Comparison of ENCODE assay signal across 8 cellular contexts in the genomic region with DNA sequence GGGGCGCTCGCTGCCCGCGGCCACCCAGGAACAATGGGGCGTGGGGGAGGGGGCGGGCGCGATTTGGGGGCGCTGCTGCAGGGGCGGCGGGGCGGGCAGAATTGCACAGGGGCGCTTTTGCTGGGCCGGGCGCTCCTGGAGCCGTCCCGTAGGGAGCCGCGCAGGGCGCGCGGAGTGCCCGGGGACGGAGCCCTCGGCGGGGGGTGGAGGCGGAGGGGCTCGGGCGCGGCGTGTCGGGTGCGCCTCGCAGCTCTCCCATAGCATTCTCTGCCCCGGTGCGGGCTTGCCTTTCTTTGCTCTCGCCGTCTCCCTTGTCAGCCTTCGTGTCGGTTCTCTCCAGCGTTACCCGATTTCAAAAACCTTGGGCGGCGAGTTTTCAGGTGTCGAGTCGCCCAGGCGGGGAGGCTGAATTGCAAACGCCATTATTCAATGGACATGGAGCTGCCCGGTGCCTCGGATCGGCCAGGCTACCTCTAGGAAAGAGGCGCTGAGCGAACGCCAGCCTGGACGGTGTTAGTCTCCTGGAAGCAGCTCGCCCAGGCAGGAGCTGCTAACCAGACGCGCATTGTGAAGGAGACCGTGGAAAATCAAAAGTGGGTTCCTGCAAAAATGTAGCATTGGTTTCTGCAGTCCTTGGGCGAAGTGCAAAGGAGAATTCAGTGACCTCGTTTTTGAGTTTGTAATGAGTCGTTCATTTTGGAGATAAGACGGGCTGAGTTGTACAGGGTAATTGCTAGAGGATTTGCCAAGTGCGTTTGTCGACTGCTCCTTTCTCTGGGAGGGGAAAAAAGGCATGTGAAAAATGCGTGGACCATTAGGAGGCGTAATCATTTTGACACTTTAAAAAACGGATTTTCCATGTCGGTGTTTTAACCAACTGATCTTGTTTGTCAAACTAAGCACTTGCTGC. TPM values are rescaled to one million over a fixed set of nuclear protein-coding genes. Genes with fewer than 3 reads are reported as not detected.
A peak's percentile ranks its signal among the peaks of the same experiment; 100 is the strongest.
DNase-seq lines count a peak whose midpoint lies in the region; ATAC-seq and TF ChIP-seq lines count a peak whose summit lies in the region.

No MANE protein-coding gene starts in this region.

- peaks cover 18% of the 10 kb centered on the region for H3K4me1 ChIP-seq in CD4-positive, alpha-beta memory T cell (ENCODE audit: insufficient read depth, low read length)
- H3K4me1 ChIP-seq in HUES6 (ENCODE audit: control insufficient read depth, insufficient read depth, low read length) (peaks cover 17% of the 10 kb centered on the region), liver (ENCODE audit: control insufficient read depth in 4 of 4, insufficient read depth in 4 of 4, low read length in 3 of 4) (peaks cover 0 to 20% (median 11%) of the 10 kb centered on the region in 4 donors)

- POLR2A ChIA-PET in CD4-positive, alpha-beta memory T cell (lab: Charles Lee; ENCODE audit: partially characterized antibody) = interaction anchor here (1.4 to 1.8 kb wide), 2 partner anchors 97 to 99 kb away, joined by 5 read pairs; a partner anchor contains a TSS
- POLR2A ChIA-PET in activated B cell treated with CpG ODN at 0.5 μM for 24 hours (lab: Charles Lee) = no interaction called here

- H3K27me3 Mint-ChIP-seq in CD4-positive, alpha-beta memory T cell = peaks cover 5 to 6% of the 10 kb centered on the region in 2 donors
- H3K27me3 Mint-ChIP-seq in activated B cell treated with CpG ODN at 0.5 μM for 24 hours = peaks cover 41% of the 10 kb centered on the region

- H3K36me3 ChIP-seq in CD4-positive, alpha-beta memory T cell (ENCODE audit: insufficient read depth, low read length) = no peaks in the 10 kb centered on the region
- H3K36me3 ChIP-seq in HUES6 (ENCODE audit: control insufficient read depth, insufficient read depth, low read length) (peaks cover 8% of the 10 kb centered on the region), liver (ENCODE audit: control insufficient read depth in 4 of 4, insufficient read depth in 3 of 4, low read depth in 1 of 4, low read length in 3 of 4) (no peaks in the 10 kb centered on the region)

- WGBS in liver = under 1% methylated on average over 69 of the region's 69 CpGs

- peak overlapping the region; percentile 28 to 50 for H3K4me3 ChIP-seq in CD4-positive, alpha-beta memory T cell (ENCODE audit: low read length in 2 of 2)
- H3K4me3 ChIP-seq in HUES6 (ENCODE audit: low read depth, low read length) (peak overlapping the region; percentile 87), coronary artery (peak overlapping the region; percentile 87), liver (ENCODE audit: low read depth in 1 of 3, low read length in 3 of 3) (peak overlapping the region; percentile 66 to 84 (median 80))

- H3K4me1 Mint-ChIP-seq in CD4-positive, alpha-beta memory T cell = peaks cover 12 to 21% (median 17%) of the 10 kb centered on the region in 4 donors
- peaks cover 19% of the 10 kb centered on the region for H3K4me1 Mint-ChIP-seq in activated B cell treated with CpG ODN at 0.5 μM for 24 hours

- peak overlapping the region; percentile 97 for H3K9ac ChIP-seq in HUES6 (ENCODE audit: low read length)
- peak overlapping the region; percentile 53 to 72 for H3K9ac ChIP-seq in liver (ENCODE audit: low read depth in 1 of 2, low read length in 2 of 2)

- TF ChIP-seq CTCF in activated B cell treated with CpG ODN at 0.5 μM for 24 hours (IDR thresholded peaks at IDR 0.05) (no peak), coronary artery (IDR thresholded peaks at IDR 0.05) (no peak), liver (IDR thresholded peaks at IDR 0.05; ENCODE audit: low read depth, low read length, missing input control) (no peak)

- H3K4me3 Mint-ChIP-seq in CD4-positive, alpha-beta memory T cell = peak overlapping the region; percentile 80 to 94 (median 90)
- H3K4me3 Mint-ChIP-seq in activated B cell treated with CpG ODN at 0.5 μM for 24 hours = peak overlapping the region; percentile 82

- no peaks in the 10 kb centered on the region for H3K27me3 ChIP-seq in CD4-positive, alpha-beta memory T cell (ENCODE audit: insufficient read depth, low read length)
- H3K27me3 ChIP-seq in HUES6 (ENCODE audit: control insufficient read depth, insufficient read depth, low read length) (no peaks in the 10 kb centered on the region), liver (ENCODE audit: control insufficient read depth in 4 of 4, insufficient read depth in 4 of 4, low read length in 3 of 4) (no peaks in the 10 kb centered on the region)

- TF ChIP-seq RAD21 in liver (IDR thresholded peaks at IDR 0.05) = peak; percentile 29

- no peaks in the 10 kb centered on the region for H3K9me3 ChIP-seq in CD4-positive, alpha-beta memory T cell (ENCODE audit: control insufficient read depth in 1 of 2, low read length in 2 of 2)
- H3K9me3 ChIP-seq in HUES6 (ENCODE audit: control insufficient read depth, insufficient read depth, low read depth, low read length) (no peaks in the 10 kb centered on the region), liver (ENCODE audit: control insufficient read depth in 4 of 4, low read length in 3 of 4) (no peaks in the 10 kb centered on the region)

- CTCF ChIA-PET in CD4-positive, alpha-beta memory T cell (lab: Charles Lee; ENCODE audit: partially characterized antibody) = interaction anchor here (1.2 to 1.5 kb wide), 3 partner anchors 9 to 128 kb away, joined by 3 read pairs; no protein-coding TSS in a partner anchor
- CTCF ChIA-PET in activated B cell treated with CpG ODN at 0.5 μM for 24 hours (lab: Charles Lee) = no interaction called here

- peaks cover 0 to 3% of the 10 kb centered on the region in 2 donors for H3K36me3 Mint-ChIP-seq in CD4-positive, alpha-beta memory T cell
- H3K36me3 Mint-ChIP-seq in activated B cell treated with CpG ODN at 0.5 μM for 24 hours (ENCODE audit: low read depth) = no peaks in the 10 kb centered on the region

- peak overlapping the region in 6 of 7 donors; percentile 8 to 77 (median 68) for H3K27ac Mint-ChIP-seq in CD4-positive, alpha-beta memory T cell
- no peak overlapping the region for H3K27ac Mint-ChIP-seq in activated B cell treated with CpG ODN at 0.5 μM for 24 hours

- H3K27ac ChIP-seq in CD4-positive, alpha-beta memory T cell (ENCODE audit: low read depth, low read length) = no peak overlapping the region
- H3K27ac ChIP-seq in HUES6 (ENCODE audit: low read depth, low read length) (peak overlapping the region; percentile 92), coronary artery (no peak overlapping the region), liver (ENCODE audit: low read depth in 1 of 2, low read length in 2 of 2) (peak overlapping the region; percentile 84 to 93)

- intact Hi-C loops in CD4-positive, alpha-beta memory T cell (cut with micrococcal nuclease) = loop anchor here (1.0 to 10.0 kb wide), 3 partner anchors 98 to 301 kb away; a partner anchor contains a TSS
- intact Hi-C loops in activated B cell treated with CpG ODN at 0.5 μM for 24 hours (cut with micrococcal nuclease) = loop anchor here (5.0 kb wide), 1 partner anchor 99 kb away; a partner anchor contains a TSS

- peak in 4 of 5 donors; percentile 22 to 33 (median 31) for DNase-seq in CD4-positive, alpha-beta memory T cell
- peak; percentile 19 for DNase-seq in activated B cell treated with CpG ODN at 0.5 μM for 24 hours
- DNase-seq in coronary artery (ENCODE audit: low spot score) = no peak
- DNase-seq in stimulated activated CD8-positive, alpha-beta memory T cell treated with anti-CD3 and anti-CD28 coated beads, Interleukin-4, amount 100 ng/mL, for 48 hours = peak; percentile 37
- no peak for DNase-seq in COLO829 (ENCODE audit: low spot score)

- H3K9me3 Mint-ChIP-seq in CD4-positive, alpha-beta memory T cell = peaks cover 0 to 1% (median 0%) of the 10 kb centered on the region in 8 donors
- no peaks in the 10 kb centered on the region for H3K9me3 Mint-ChIP-seq in activated B cell treated with CpG ODN at 0.5 μM for 24 hours

- ATAC-seq in GM21381 (IDR thresholded peaks at IDR 0.05; ENCODE audit: unreplicated experiment) (peak; percentile 37), activated B cell treated with CpG ODN at 0.5 μM for 24 hours (ENCODE audit: low read depth) (peak; percentile 35)

TF ChIP-seq in liver, 16 proteins besides CTCF, POLR2A, EP300 and RAD21 (continues in another document):
- TF ChIP-seq JUND (IDR thresholded peaks at IDR 0.05) = no peak
- TF ChIP-seq GABPA (IDR thresholded peaks at IDR 0.05 in 1 of 2, conservative IDR thresholded peaks at IDR 0.05 in 1 of 2) = no peak
- no peak for TF ChIP-seq FOXA2 (IDR thresholded peaks at IDR 0.05)
- TF ChIP-seq, protein P1, sequence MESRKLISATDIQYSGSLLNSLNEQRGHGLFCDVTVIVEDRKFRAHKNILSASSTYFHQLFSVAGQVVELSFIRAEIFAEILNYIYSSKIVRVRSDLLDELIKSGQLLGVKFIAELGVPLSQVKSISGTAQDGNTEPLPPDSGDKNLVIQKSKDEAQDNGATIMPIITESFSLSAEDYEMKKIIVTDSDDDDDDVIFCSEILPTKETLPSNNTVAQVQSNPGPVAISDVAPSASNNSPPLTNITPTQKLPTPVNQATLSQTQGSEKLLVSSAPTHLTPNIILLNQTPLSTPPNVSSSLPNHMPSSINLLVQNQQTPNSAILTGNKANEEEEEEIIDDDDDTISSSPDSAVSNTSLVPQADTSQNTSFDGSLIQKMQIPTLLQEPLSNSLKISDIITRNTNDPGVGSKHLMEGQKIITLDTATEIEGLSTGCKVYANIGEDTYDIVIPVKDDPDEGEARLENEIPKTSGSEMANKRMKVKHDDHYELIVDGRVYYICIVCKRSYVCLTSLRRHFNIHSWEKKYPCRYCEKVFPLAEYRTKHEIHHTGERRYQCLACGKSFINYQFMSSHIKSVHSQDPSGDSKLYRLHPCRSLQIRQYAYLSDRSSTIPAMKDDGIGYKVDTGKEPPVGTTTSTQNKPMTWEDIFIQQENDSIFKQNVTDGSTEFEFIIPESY (IDR thresholded peaks at IDR 0.05) = no peak
- TF ChIP-seq, protein P2, sequence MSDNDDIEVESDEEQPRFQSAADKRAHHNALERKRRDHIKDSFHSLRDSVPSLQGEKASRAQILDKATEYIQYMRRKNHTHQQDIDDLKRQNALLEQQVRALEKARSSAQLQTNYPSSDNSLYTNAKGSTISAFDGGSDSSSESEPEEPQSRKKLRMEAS (IDR thresholded peaks at IDR 0.05) = no peak
- no peak for TF ChIP-seq SP1 (IDR thresholded peaks at IDR 0.05)
- peak in 1 of 2 donors; percentile 34 for TF ChIP-seq RXRA (IDR thresholded peaks at IDR 0.05)
- TF ChIP-seq HNF4A (conservative IDR thresholded peaks at IDR 0.05) = peak in 1 of 2 donors; percentile 17
- TF ChIP-seq, protein P3, sequence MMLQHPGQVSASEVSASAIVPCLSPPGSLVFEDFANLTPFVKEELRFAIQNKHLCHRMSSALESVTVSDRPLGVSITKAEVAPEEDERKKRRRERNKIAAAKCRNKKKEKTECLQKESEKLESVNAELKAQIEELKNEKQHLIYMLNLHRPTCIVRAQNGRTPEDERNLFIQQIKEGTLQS (IDR thresholded peaks at IDR 0.05) = no peak
- peak; percentile 67 for TF ChIP-seq YY1 (IDR thresholded peaks at IDR 0.05)
- TF ChIP-seq TAF1 (conservative IDR thresholded peaks at IDR 0.05) = peak; percentile 55
- no peak for TF ChIP-seq EGR1 (IDR thresholded peaks at IDR 0.05; ENCODE audit: low read depth in 2 of 2)

RNA-seq across cellular contexts. Expression of a gene that starts 0.6 kb away (rescaled TPM):
- 1 to 10 TPM in 1 of 2 experiments, under 1 TPM in 1; 0.64 to 1.4 TPM for total RNA-seq in CD4-positive, alpha-beta memory T cell
- polyA plus RNA-seq in CD4-positive, alpha-beta memory T cell = 1 to 10 TPM in 1 of 2 donors, under 1 TPM in 1; 0.13 to 1.0 TPM
- not detected in 2 replicates for total RNA-seq in activated B cell treated with CpG ODN at 0.5 μM for 24 hours
- total RNA-seq in liver = 10 to 100 TPM; 26.8 to 46.4 TPM
- polyA plus RNA-seq in liver = 10 to 100 TPM in 1 of 2 donors, 1 to 10 TPM in 1; 8.5 to 26.3 TPM

Comparison
In these comparisons a context has a peak if more than half of its experiments do, and no peak if none do; other contexts are left out.
1. DNase-seq: peak in CD4-positive, alpha-beta memory T cell (4 of 5), activated B cell treated with CpG ODN at 0.5 μM for 24 hours (single experiment) and stimulated activated CD8-positive, alpha-beta memory T cell treated with anti-CD3 and anti-CD28 coated beads, Interleukin-4, amount 100 ng/mL, for 48 hours (single experiment); none in coronary artery (single experiment) and COLO829 (single experiment).
2. H3K27ac ChIP-seq: peak in HUES6 (single experiment) and liver (2 of 2); none in CD4-positive, alpha-beta memory T cell (single experiment) and coronary artery (0 of 2).
3. RNA of a gene that starts 0.6 kb away (total RNA-seq): 26.8 to 46.4 TPM in liver; 0.64 to 1.4 TPM in CD4-positive, alpha-beta memory T cell and not detected in activated B cell treated with CpG ODN at 0.5 μM for 24 hours; every median in the first group is over 10 times any median in the second.
4. Peak in every context shown above with its lines, with median percentiles within 50 percentile points of each other: H3K4me3 ChIP-seq.